Comparison of ENCODE assay signal across 11 cellular contexts in genomic region chr10:98374176-98374969, GRCh38. TPM values are rescaled to one million over a fixed set of nuclear protein-coding genes. Genes with fewer than 3 reads are reported as not detected.
DNase-seq lines count a peak whose midpoint lies in the region; FAIRE-seq and TF ChIP-seq lines count a peak whose summit lies in the region.
"Had no signal": no experiment of that assay in that cellular context is flagged by ENCODE, and none has a peak within 500 bp of the region (broad histone marks: within the 10 kb centered on the region; RNA-seq: fewer than 3 reads in every experiment).

No MANE protein-coding gene starts in this region.

- 25 to 41% (median 38%) methylated on average over 8 of the region's 8 CpGs for WGBS in ovary, 3 donors

- TF ChIP-seq CTCF in HEK293 (tag by site-specific recombination; IDR thresholded peaks at IDR 0.05) (no peak), keratinocyte (optimal IDR thresholded peaks at IDR 0.05 in 1 of 3, IDR thresholded peaks at IDR 0.05 in 1 of 3, conservative IDR thresholded peaks at IDR 0.05 in 1 of 3; ENCODE audit: extremely low read depth in 1 of 3, insufficient read depth in 2 of 3, low read length in 3 of 3) (no peak), ovary (IDR thresholded peaks at IDR 0.05) (no peak)

- peak overlapping the region; percentile 0 for H3K9ac ChIP-seq in keratinocyte (ENCODE audit: control insufficient read depth, extremely low read depth, insufficient read depth, low read length)

- CTCF ChIA-PET in HEK293 (lab: Yijun Ruan, JAX), result interaction anchor here (0.6 kb wide), 1 partner anchor 42 kb away, joined by 3 read pairs; no protein-coding TSS in a partner anchor

- H3K4me3 ChIP-seq in HEK293 (ENCODE audit: low read depth, low read length), result no peak overlapping the region
- H3K4me3 ChIP-seq in keratinocyte (ENCODE audit: control insufficient read depth in 2 of 3, extremely low read depth in 1 of 3, insufficient read depth in 2 of 3, low read depth in 1 of 3, low read length in 3 of 3), result no peak overlapping the region
- no peak overlapping the region for H3K4me3 ChIP-seq in ovary
- H3K4me3 ChIP-seq: hepatocyte had no signal

- H3K4me2 ChIP-seq in keratinocyte (ENCODE audit: control insufficient read depth, extremely low read depth, insufficient read depth, low read depth, low read length), result peak overlapping the region; percentile 24
- H3K4me2 ChIP-seq: hepatocyte had no signal

- no peaks in the 10 kb centered on the region for H3K36me3 ChIP-seq in HEK293 (ENCODE audit: control insufficient read depth in 2 of 2, insufficient read depth in 1 of 2, low read length in 2 of 2)
- H3K36me3 ChIP-seq in keratinocyte (ENCODE audit: control insufficient read depth in 2 of 2, extremely low read depth in 1 of 2, insufficient read depth in 2 of 2, low read length in 2 of 2), result no peaks in the 10 kb centered on the region
- H3K36me3 ChIP-seq in ovary, result no peaks in the 10 kb centered on the region
- H3K36me3 ChIP-seq: neutrophil had no signal

- intact Hi-C loops in ovary (cut with DNase I), result no loop called here
- intact Hi-C loops in activated T-helper 1 cell treated with anti-CD3 and anti-CD28 coated beads, Interleukin-12 subunit alpha, Interleukin-12 subunit beta, Interleukin-2, Interleukin-4 antibody, amounts not matched to agents 30 ng/mL and 10 ng/mL and 1 ng/mL, durations not matched to agents 14 hours and 24 hours and 36 hours (cut with micrococcal nuclease), result no loop called here

- no peak overlapping the region for H3K4me3 Mint-ChIP-seq in activated T-helper 1 cell treated with anti-CD3 and anti-CD28 coated beads, Interleukin-12 subunit alpha, Interleukin-12 subunit beta, Interleukin-2, Interleukin-4 antibody, amounts not matched to agents 30 ng/mL and 10 ng/mL and 1 ng/mL, durations not matched to agents 14 hours and 24 hours and 36 hours

- no peak for TF ChIP-seq EP300 in ovary (IDR thresholded peaks at IDR 0.05)

- peaks cover 4% of the 10 kb centered on the region for H3K9me3 Mint-ChIP-seq in activated T-helper 1 cell treated with anti-CD3 and anti-CD28 coated beads, Interleukin-12 subunit alpha, Interleukin-12 subunit beta, Interleukin-2, Interleukin-4 antibody, amounts not matched to agents 30 ng/mL and 10 ng/mL and 1 ng/mL, durations not matched to agents 14 hours and 24 hours and 36 hours

- no peaks in the 10 kb centered on the region for H4K20me1 ChIP-seq in keratinocyte (ENCODE audit: control insufficient read depth, extremely low read depth, insufficient read depth, low read length)

- peaks cover 4% of the 10 kb centered on the region for H3K27me3 ChIP-seq in keratinocyte (ENCODE audit: control insufficient read depth, extremely low read depth, insufficient read depth, low read length)
- H3K27me3 ChIP-seq in ovary, result no peaks in the 10 kb centered on the region
- H3K27me3 ChIP-seq: hepatocyte had no signal

- H3K4me1 Mint-ChIP-seq in activated T-helper 1 cell treated with anti-CD3 and anti-CD28 coated beads, Interleukin-12 subunit alpha, Interleukin-12 subunit beta, Interleukin-2, Interleukin-4 antibody, amounts not matched to agents 30 ng/mL and 10 ng/mL and 1 ng/mL, durations not matched to agents 14 hours and 24 hours and 36 hours (ENCODE audit: low read depth), result no peaks in the 10 kb centered on the region

- H3K9me3 ChIP-seq in HEK293 (ENCODE audit: control insufficient read depth, insufficient read depth, low read depth, low read length) (no peaks in the 10 kb centered on the region), keratinocyte (ENCODE audit: control insufficient read depth, low read depth, low read length) (no peaks in the 10 kb centered on the region), ovary (no peaks in the 10 kb centered on the region)
- H3K9me3 ChIP-seq: neutrophil had no signal

- no peaks in the 10 kb centered on the region for H3K4me1 ChIP-seq in HEK293 (ENCODE audit: control insufficient read depth, insufficient read depth, low read length)
- peaks cover 11% of the 10 kb centered on the region for H3K4me1 ChIP-seq in keratinocyte (ENCODE audit: control insufficient read depth, extremely low read depth, insufficient read depth, low read length)
- H3K4me1 ChIP-seq in ovary (ENCODE audit: insufficient read depth), result no peaks in the 10 kb centered on the region

- no peaks in the 10 kb centered on the region for H3K79me2 ChIP-seq in keratinocyte (ENCODE audit: control insufficient read depth, insufficient read depth, low read length)
- H3K79me2 ChIP-seq: hepatocyte had no signal

- FAIRE-seq in keratinocyte (lab: Jason Lieb, UNC), result peak; percentile 55

- peaks cover 6% of the 10 kb centered on the region for H3K27me3 Mint-ChIP-seq in activated T-helper 1 cell treated with anti-CD3 and anti-CD28 coated beads, Interleukin-12 subunit alpha, Interleukin-12 subunit beta, Interleukin-2, Interleukin-4 antibody, amounts not matched to agents 30 ng/mL and 10 ng/mL and 1 ng/mL, durations not matched to agents 14 hours and 24 hours and 36 hours (ENCODE audit: insufficient read depth)

- H3K27ac ChIP-seq in HEK293 (ENCODE audit: extremely low read depth, low read depth, low read length) (no peak overlapping the region), keratinocyte (ENCODE audit: control insufficient read depth, insufficient read depth, low read length) (no peak overlapping the region), ovary (no peak overlapping the region)
- H3K27ac ChIP-seq: hepatocyte, neutrophil had no signal

- no peak overlapping the region for H3K27ac Mint-ChIP-seq in activated T-helper 1 cell treated with anti-CD3 and anti-CD28 coated beads, Interleukin-12 subunit alpha, Interleukin-12 subunit beta, Interleukin-2, Interleukin-4 antibody, amounts not matched to agents 30 ng/mL and 10 ng/mL and 1 ng/mL, durations not matched to agents 14 hours and 24 hours and 36 hours

- H3K36me3 Mint-ChIP-seq in activated T-helper 1 cell treated with anti-CD3 and anti-CD28 coated beads, Interleukin-12 subunit alpha, Interleukin-12 subunit beta, Interleukin-2, Interleukin-4 antibody, amounts not matched to agents 30 ng/mL and 10 ng/mL and 1 ng/mL, durations not matched to agents 14 hours and 24 hours and 36 hours (ENCODE audit: low read depth), result no peaks in the 10 kb centered on the region

- POLR2A ChIA-PET in HEK293 (lab: Yijun Ruan, JAX), result interaction anchor here (1.0 kb wide), 1 partner anchor 48 kb away, joined by 6 read pairs; no protein-coding TSS in a partner anchor

- dilution Hi-C loops in keratinocyte (cut with MboI; ENCODE audit: extremely low pct_ligation_motif_present, low sequenced_read_pairs), result no loop called here

- no peak for TF ChIP-seq POLR2A in ovary (IDR thresholded peaks at IDR 0.05)

- peak; percentile 26 for DNase-seq in ACHN
- DNase-seq in SW480 (ENCODE audit: low spot score), result peak; percentile 36
- DNase-seq in keratinocyte (ENCODE audit: low read depth, low spot score), result no peak
- no peak for DNase-seq in ovary
- no peak for DNase-seq in germinal center (ENCODE audit: low spot score)
- no peak for DNase-seq in activated T-helper 1 cell treated with anti-CD3 and anti-CD28 coated beads, Interleukin-12 subunit alpha, Interleukin-12 subunit beta, Interleukin-2, Interleukin-4 antibody, amounts not matched to agents 30 ng/mL and 10 ng/mL and 1 ng/mL, durations not matched to agents 14 hours and 24 hours and 36 hours (ENCODE audit: low spot score)
- no peak for DNase-seq in SKM-1 (lab: John Stamatoyannopoulos, UW; ENCODE audit: unreplicated experiment)
- DNase-seq: activated CD4-positive, alpha-beta T cell treated with anti-CD3 and anti-CD28 coated beads for 48 hours had no signal

- in situ Hi-C loops in ACHN (cut with HindIII; ENCODE audit: low pct_ligation_motif_present, low pct_unique_long_range_greater_than_20kb, low sequenced_read_pairs), result no loop called here

- no peaks in the 10 kb centered on the region for H3K9me1 ChIP-seq in keratinocyte (ENCODE audit: control insufficient read depth, extremely low read depth, insufficient read depth, low read length)

- no peak overlapping the region for H2AFZ ChIP-seq in keratinocyte (ENCODE audit: control insufficient read depth, low read length)
- H2AFZ ChIP-seq: hepatocyte had no signal

TF ChIP-seq in HEK293, 187 proteins besides CTCF, POLR2A, EP300 and RAD21:
- TF ChIP-seq ZSCAN16 (tag by site-specific recombination; IDR thresholded peaks at IDR 0.05) (no peak), ZIC2 (tag by site-specific recombination; IDR thresholded peaks at IDR 0.05) (peak; percentile 64), ZFP41 (tag by site-specific recombination; IDR thresholded peaks at IDR 0.05; ENCODE audit: borderline replicate concordance) (no peak)

RNA-seq across cellular contexts. Expression of gene PYROXD2, which starts 40.6 kb away (rescaled TPM):
- polyA plus RNA-seq in keratinocyte, result 4.0 to 6.9 TPM (median 4.4 TPM) in 3 replicates
- 2.8 TPM for polyA plus RNA-seq in keratinocyte (2011; ENCODE audit: low read depth)
- polyA plus RNA-seq in keratinocyte (2011; cell fraction: cytosol; rRNA removed), result 1.7 and 3.1 TPM in 2 replicates
- polyA plus RNA-seq in keratinocyte (2011; cell fraction: nucleus; rRNA removed), result 14.8 and 20.2 TPM in 2 replicates
- polyA plus RNA-seq in keratinocyte (2012; ENCODE audit: low replicate concordance), result 2.0 and 3.6 TPM in 2 replicates
- polyA minus RNA-seq in keratinocyte, result 3.2 to 4.8 TPM (median 4.3 TPM) in 3 replicates
- 3.6 TPM for polyA minus RNA-seq in keratinocyte (2011; cell fraction: cytosol; rRNA and poly(A)+ RNA removed)
- polyA minus RNA-seq in keratinocyte (2011; cell fraction: nucleus; rRNA and poly(A)+ RNA removed), result 2.7 and 4.5 TPM in 2 replicates
- 10 to 100 TPM in 5 of 7 donors, 1 to 10 TPM in 2; 4.6 to 14.1 (median 10.3) TPM for total RNA-seq in ovary
- polyA plus RNA-seq in ovary, result 1 to 10 TPM; 8.8 to 8.9 TPM
- 2.8 and 2.9 TPM in 2 replicates for total RNA-seq in activated T-helper 1 cell treated with anti-CD3 and anti-CD28 coated beads, Interleukin-12 subunit alpha, Interleukin-12 subunit beta, Interleukin-2, Interleukin-4 antibody, amounts not matched to agents 30 ng/mL and 10 ng/mL and 1 ng/mL, durations not matched to agents 14 hours and 24 hours and 36 hours

Comparison
In these comparisons a context has a peak if more than half of its experiments do, and no peak if none do; other contexts are left out.
1. DNase-seq: peak in ACHN (single experiment) and SW480 (single experiment); none in keratinocyte (single experiment), ovary (0 of 5), germinal center (single experiment), activated T-helper 1 cell treated with anti-CD3 and anti-CD28 coated beads, Interleukin-12 subunit alpha, Interleukin-12 subunit beta, Interleukin-2, Interleukin-4 antibody, amounts not matched to agents 30 ng/mL and 10 ng/mL and 1 ng/mL, durations not matched to agents 14 hours and 24 hours and 36 hours (single experiment) and SKM-1 (single experiment).